Comparison of ENCODE assay signal across 15 cellular contexts in the genomic region with DNA sequence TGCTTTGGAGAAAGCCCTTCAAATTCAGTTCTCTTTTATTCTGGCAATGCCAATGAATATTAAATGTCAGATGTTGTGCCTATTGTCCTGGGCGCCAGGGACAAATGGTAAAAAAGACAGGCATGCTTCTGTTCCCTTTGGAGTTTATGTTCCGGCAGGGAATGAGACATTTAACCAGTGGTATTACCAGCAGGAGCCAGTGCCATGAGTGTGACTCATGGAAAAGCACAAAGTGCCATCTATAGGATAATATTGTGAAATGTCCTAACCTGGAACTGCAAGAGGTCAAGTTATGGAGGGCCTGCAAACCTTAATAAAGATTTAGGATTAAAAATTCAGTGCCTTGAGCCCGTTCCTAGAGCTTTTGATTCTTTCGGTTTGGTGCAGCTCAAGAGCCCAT. TPM values are rescaled to one million over a fixed set of nuclear protein-coding genes. Genes with fewer than 3 reads are reported as not detected.
DNase-seq lines count a peak whose midpoint lies in the region; ATAC-seq, FAIRE-seq and TF ChIP-seq lines count a peak whose summit lies in the region.
"Had no signal": no experiment of that assay in that cellular context is flagged by ENCODE, and none has a peak within 500 bp of the region (broad histone marks: within the 10 kb centered on the region; RNA-seq: fewer than 3 reads in every experiment).

No MANE protein-coding gene starts in this region.

- no peak for TF ChIP-seq CTCF in astrocyte (IDR thresholded peaks at IDR 0.05; ENCODE audit: insufficient read depth, low read depth, low read length)

- no peak overlapping the region for H2AFZ ChIP-seq in astrocyte (ENCODE audit: low read depth, low read length)

- H3K79me2 ChIP-seq in astrocyte (ENCODE audit: insufficient read depth, low read length), result no peaks in the 10 kb centered on the region

- no peak overlapping the region for H3K9ac ChIP-seq in astrocyte (ENCODE audit: low read length)

- ATAC-seq in HG03108 (IDR thresholded peaks at IDR 0.05; ENCODE audit: unreplicated experiment), result no peak

- H4K20me1 ChIP-seq in astrocyte (ENCODE audit: insufficient read depth, low read length), result no peaks in the 10 kb centered on the region

- H3K9me3 Mint-ChIP-seq in astrocyte (ENCODE audit: unreplicated experiment), result no peaks in the 10 kb centered on the region
- H3K9me3 Mint-ChIP-seq: stimulated activated naive CD8-positive, alpha-beta T cell treated with anti-CD3 and anti-CD28 coated beads, Interleukin-15, Interleukin-2, amounts not matched to agents 100 ng/mL and 50 ng/mL, for 24 hours; T-helper 2 cell treated with Interferon-gamma antibody and Interleukin-4, amounts not matched to agents 5 μg/mL and 100 μg/mL, for 36 hours had no signal

- in situ Hi-C loops in KBM-7 (cut with MboI; ENCODE audit: low pct_unique_long_range_greater_than_20kb, low sequenced_read_pairs), result no loop called here

- H3K27me3 Mint-ChIP-seq in astrocyte (ENCODE audit: low read depth, unreplicated experiment), result no peaks in the 10 kb centered on the region

- H3K4me1 Mint-ChIP-seq in astrocyte (ENCODE audit: low read depth, unreplicated experiment), result peaks cover 5% of the 10 kb centered on the region

- DNase-seq in COLO829 (ENCODE audit: low spot score) (peak; percentile 56), astrocyte (ENCODE audit: low read depth) (no peak), iPS DF 19.7 (ENCODE audit: low read depth, low spot score) (peak; percentile 40), GM19238 (ENCODE audit: insufficient read length, low spot score) (no peak), KBM-7 (no peak), LoVo (ENCODE audit: low spot score) (no peak)
- DNase-seq: activated CD4-positive, alpha-beta T cell treated with anti-CD3 and anti-CD28 coated beads, Interleukin-2, amount 50 U/mL, for 48 hours; activated gamma-delta T cell; DMS 273 treated with DMSO at 0.1 percent for 48 hours; NCI-H2081 had no signal

- no peak overlapping the region for H3K27ac ChIP-seq in astrocyte (ENCODE audit: low read depth, low read length)
- H3K27ac ChIP-seq: cardiac muscle cell had no signal

- H3K36me3 ChIP-seq in astrocyte (ENCODE audit: insufficient read depth, low read length), result no peaks in the 10 kb centered on the region
- H3K36me3 ChIP-seq: cardiac muscle cell had no signal

- H3K9me3 ChIP-seq in astrocyte (ENCODE audit: insufficient read depth, low read depth, low read length), result no peaks in the 10 kb centered on the region

- TF ChIP-seq EP300 in Ishikawa (IDR thresholded peaks at IDR 0.05; ENCODE audit: borderline replicate concordance), result no peak

- peak overlapping the region; percentile 62 for H3K27ac Mint-ChIP-seq in astrocyte (ENCODE audit: unreplicated experiment)
- H3K27ac Mint-ChIP-seq: stimulated activated naive CD8-positive, alpha-beta T cell treated with anti-CD3 and anti-CD28 coated beads, Interleukin-15, Interleukin-2, amounts not matched to agents 100 ng/mL and 50 ng/mL, for 24 hours; T-helper 2 cell treated with Interferon-gamma antibody and Interleukin-4, amounts not matched to agents 5 μg/mL and 100 μg/mL, for 36 hours had no signal

- no peak overlapping the region for H3K4me3 ChIP-seq in astrocyte (ENCODE audit: insufficient read depth, low read depth, low read length)
- H3K4me3 ChIP-seq: cardiac muscle cell had no signal

- no peaks in the 10 kb centered on the region for H3K4me1 ChIP-seq in astrocyte (ENCODE audit: insufficient read depth, low read length)

- no peaks in the 10 kb centered on the region for H3K27me3 ChIP-seq in astrocyte (ENCODE audit: insufficient read depth, low read length)
- H3K27me3 ChIP-seq: cardiac muscle cell had no signal

- peak; percentile 29; the same call in 1 of the 2 replicates for TF ChIP-seq RAD21 in Ishikawa (IDR thresholded peaks at IDR 0.05; ENCODE audit: low read depth)

- H3K4me3 Mint-ChIP-seq in astrocyte (ENCODE audit: unreplicated experiment), result no peak overlapping the region
- H3K4me3 Mint-ChIP-seq: stimulated activated naive CD8-positive, alpha-beta T cell treated with anti-CD3 and anti-CD28 coated beads, Interleukin-15, Interleukin-2, amounts not matched to agents 100 ng/mL and 50 ng/mL, for 24 hours; T-helper 2 cell treated with Interferon-gamma antibody and Interleukin-4, amounts not matched to agents 5 μg/mL and 100 μg/mL, for 36 hours had no signal

- peaks cover 2% of the 10 kb centered on the region for H3K36me3 Mint-ChIP-seq in astrocyte (ENCODE audit: low read depth, unreplicated experiment)

- no peak for FAIRE-seq in astrocyte (lab: Jason Lieb, UNC)

- H3K4me2 ChIP-seq in astrocyte (ENCODE audit: low read length), result no peak overlapping the region

TF ChIP-seq in Ishikawa, 13 proteins besides CTCF, POLR2A, EP300 and RAD21:
- TF ChIP-seq, protein P1, sequence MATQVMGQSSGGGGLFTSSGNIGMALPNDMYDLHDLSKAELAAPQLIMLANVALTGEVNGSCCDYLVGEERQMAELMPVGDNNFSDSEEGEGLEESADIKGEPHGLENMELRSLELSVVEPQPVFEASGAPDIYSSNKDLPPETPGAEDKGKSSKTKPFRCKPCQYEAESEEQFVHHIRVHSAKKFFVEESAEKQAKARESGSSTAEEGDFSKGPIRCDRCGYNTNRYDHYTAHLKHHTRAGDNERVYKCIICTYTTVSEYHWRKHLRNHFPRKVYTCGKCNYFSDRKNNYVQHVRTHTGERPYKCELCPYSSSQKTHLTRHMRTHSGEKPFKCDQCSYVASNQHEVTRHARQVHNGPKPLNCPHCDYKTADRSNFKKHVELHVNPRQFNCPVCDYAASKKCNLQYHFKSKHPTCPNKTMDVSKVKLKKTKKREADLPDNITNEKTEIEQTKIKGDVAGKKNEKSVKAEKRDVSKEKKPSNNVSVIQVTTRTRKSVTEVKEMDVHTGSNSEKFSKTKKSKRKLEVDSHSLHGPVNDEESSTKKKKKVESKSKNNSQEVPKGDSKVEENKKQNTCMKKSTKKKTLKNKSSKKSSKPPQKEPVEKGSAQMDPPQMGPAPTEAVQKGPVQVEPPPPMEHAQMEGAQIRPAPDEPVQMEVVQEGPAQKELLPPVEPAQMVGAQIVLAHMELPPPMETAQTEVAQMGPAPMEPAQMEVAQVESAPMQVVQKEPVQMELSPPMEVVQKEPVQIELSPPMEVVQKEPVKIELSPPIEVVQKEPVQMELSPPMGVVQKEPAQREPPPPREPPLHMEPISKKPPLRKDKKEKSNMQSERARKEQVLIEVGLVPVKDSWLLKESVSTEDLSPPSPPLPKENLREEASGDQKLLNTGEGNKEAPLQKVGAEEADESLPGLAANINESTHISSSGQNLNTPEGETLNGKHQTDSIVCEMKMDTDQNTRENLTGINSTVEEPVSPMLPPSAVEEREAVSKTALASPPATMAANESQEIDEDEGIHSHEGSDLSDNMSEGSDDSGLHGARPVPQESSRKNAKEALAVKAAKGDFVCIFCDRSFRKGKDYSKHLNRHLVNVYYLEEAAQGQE (IDR thresholded peaks at IDR 0.05; ENCODE audit: low read depth), result no peak
- TF ChIP-seq TEAD4 (IDR thresholded peaks at IDR 0.05), result no peak
- TF ChIP-seq, protein P2, sequence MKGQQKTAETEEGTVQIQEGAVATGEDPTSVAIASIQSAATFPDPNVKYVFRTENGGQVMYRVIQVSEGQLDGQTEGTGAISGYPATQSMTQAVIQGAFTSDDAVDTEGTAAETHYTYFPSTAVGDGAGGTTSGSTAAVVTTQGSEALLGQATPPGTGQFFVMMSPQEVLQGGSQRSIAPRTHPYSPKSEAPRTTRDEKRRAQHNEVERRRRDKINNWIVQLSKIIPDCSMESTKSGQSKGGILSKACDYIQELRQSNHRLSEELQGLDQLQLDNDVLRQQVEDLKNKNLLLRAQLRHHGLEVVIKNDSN (IDR thresholded peaks at IDR 0.05), result no peak
- TF ChIP-seq FOXM1 (IDR thresholded peaks at IDR 0.05; ENCODE audit: borderline replicate concordance, low read depth), result no peak
- no peak for TF ChIP-seq CREB1 (IDR thresholded peaks at IDR 0.05; ENCODE audit: low read depth)
- no peak for TF ChIP-seq NFIC (IDR thresholded peaks at IDR 0.05)
- TF ChIP-seq EGR1 (IDR thresholded peaks at IDR 0.05), result no peak
- TF ChIP-seq CEBPB (IDR thresholded peaks at IDR 0.05), result no peak
- TF ChIP-seq YY1 (IDR thresholded peaks at IDR 0.05; ENCODE audit: low read depth), result no peak
- TF ChIP-seq ZBTB7A (IDR thresholded peaks at IDR 0.05; ENCODE audit: low read depth), result no peak
- no peak for TF ChIP-seq TAF1 (IDR thresholded peaks at IDR 0.05; ENCODE audit: low read depth)
TF ChIP-seq in Ishikawa: peak in this region for 0.

RNA-seq across cellular contexts. Expression of a gene that starts 39.5 kb away (rescaled TPM):
- total RNA-seq in astrocyte, result 179 and 181 TPM in 2 replicates

Comparison
In these comparisons a context has a peak if more than half of its experiments do, and no peak if none do; other contexts are left out.
1. DNase-seq: peak in COLO829 (single experiment) and iPS DF 19.7 (single experiment); none in astrocyte (single experiment), GM19238 (single experiment), KBM-7 (single experiment) and LoVo (single experiment).